ENCODE assay signal across 22 cellular contexts in the genomic region with DNA sequence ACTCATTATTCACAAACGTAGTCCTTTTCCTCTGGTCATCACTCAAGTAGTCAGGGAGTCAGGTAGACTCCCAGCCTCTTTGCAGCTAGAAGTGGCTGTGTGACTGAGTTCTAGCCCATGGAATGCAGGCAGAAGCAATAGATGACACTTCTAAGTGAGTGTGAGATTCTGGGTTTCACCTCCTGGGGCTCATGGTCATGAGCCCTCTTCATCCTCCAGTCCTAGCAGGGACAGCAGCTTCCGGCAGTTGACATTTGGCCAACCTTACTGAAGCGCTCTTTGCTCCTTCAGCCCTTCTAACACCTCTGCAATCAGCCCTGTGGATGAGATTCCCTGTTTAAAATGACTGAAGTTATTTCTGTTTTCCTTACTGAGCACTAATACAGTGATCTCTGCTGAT. TPM values are rescaled to one million over a fixed set of nuclear protein-coding genes. Genes with fewer than 3 reads are reported as not detected.
DNase-seq lines count a peak whose midpoint lies in the region; ATAC-seq, FAIRE-seq and TF ChIP-seq lines count a peak whose summit lies in the region.
"Had no signal": no experiment of that assay in that cellular context is flagged by ENCODE, and none has a peak within 500 bp of the region (broad histone marks: within the 10 kb centered on the region; RNA-seq: fewer than 3 reads in every experiment).

No MANE protein-coding gene starts in this region.

- H3K4me3 ChIP-seq in right atrium auricular region = no peak overlapping the region
- H3K4me3 ChIP-seq in astrocyte (ENCODE audit: insufficient read depth, low read depth, low read length) = no peak overlapping the region
- H3K4me3 ChIP-seq in mesendoderm (ENCODE audit: low read length) = no peak overlapping the region
- H3K4me3 ChIP-seq in naive thymus-derived CD4-positive, alpha-beta T cell (ENCODE audit: low read length) = no peak overlapping the region
- H3K4me3 ChIP-seq: A549, GM23338 had no signal

- no peak overlapping the region for H4K5ac ChIP-seq in mesendoderm (ENCODE audit: low read length)

- POLR2A ChIA-PET in naive thymus-derived CD4-positive, alpha-beta T cell (lab: Charles Lee) = no interaction called here

- no peak overlapping the region for H2AFZ ChIP-seq in astrocyte (ENCODE audit: low read depth, low read length)
- H2AFZ ChIP-seq: GM23338 had no signal

- peaks cover 6% of the 10 kb centered on the region for H3K36me3 Mint-ChIP-seq in astrocyte (ENCODE audit: low read depth, unreplicated experiment)
- H3K36me3 Mint-ChIP-seq in naive thymus-derived CD4-positive, alpha-beta T cell = no peaks in the 10 kb centered on the region
- H3K36me3 Mint-ChIP-seq: CD4-positive, alpha-beta memory T cell had no signal

- H3K27me3 ChIP-seq in right atrium auricular region = no peaks in the 10 kb centered on the region
- no peaks in the 10 kb centered on the region for H3K27me3 ChIP-seq in astrocyte (ENCODE audit: insufficient read depth, low read length)
- H3K27me3 ChIP-seq in mesendoderm (ENCODE audit: insufficient read depth, low read length, poor library complexity) = no peaks in the 10 kb centered on the region
- H3K27me3 ChIP-seq in naive thymus-derived CD4-positive, alpha-beta T cell (ENCODE audit: control insufficient read depth in 2 of 2, insufficient read depth in 2 of 2, low read length in 2 of 2) = no peaks in the 10 kb centered on the region

- H2BK5ac ChIP-seq in mesendoderm (ENCODE audit: low read length) = no peak overlapping the region

- H3K9ac ChIP-seq in astrocyte (ENCODE audit: low read length) = no peak overlapping the region
- no peak overlapping the region for H3K9ac ChIP-seq in mesendoderm (ENCODE audit: low read length)

- no peaks in the 10 kb centered on the region for H3K36me3 ChIP-seq in right atrium auricular region
- H3K36me3 ChIP-seq in astrocyte (ENCODE audit: insufficient read depth, low read length) = peaks cover 4% of the 10 kb centered on the region
- no peaks in the 10 kb centered on the region for H3K36me3 ChIP-seq in mesendoderm (ENCODE audit: control insufficient read depth, insufficient read depth, low read length)
- no peaks in the 10 kb centered on the region for H3K36me3 ChIP-seq in naive thymus-derived CD4-positive, alpha-beta T cell (ENCODE audit: control insufficient read depth in 2 of 3, insufficient read depth in 3 of 3, low read length in 3 of 3)

- intact Hi-C loops in left cardiac atrium (cut with DNase I) = loop anchor here in 1 of 2 donors (10.0 kb wide), 1 partner anchor 656 kb away; no protein-coding TSS in a partner anchor
- intact Hi-C loops in naive thymus-derived CD4-positive, alpha-beta T cell (cut with micrococcal nuclease) = no loop called here

- no peak for TF ChIP-seq POLR2A in GM12891 (IDR thresholded peaks at IDR 0.05; ENCODE audit: low read depth, low read length)

- H3K27ac ChIP-seq in right atrium auricular region (peak overlapping the region in 1 of 2 donors; percentile 40), astrocyte (ENCODE audit: low read depth, low read length) (no peak overlapping the region), mesendoderm (ENCODE audit: low read depth, low read length) (no peak overlapping the region)
- H3K27ac ChIP-seq in naive thymus-derived CD4-positive, alpha-beta T cell (ENCODE audit: low read depth, low read length) = no peak overlapping the region
- H3K27ac ChIP-seq: A549 had no signal

- CTCF ChIA-PET in naive thymus-derived CD4-positive, alpha-beta T cell (lab: Charles Lee) = no interaction called here

- H4K20me1 ChIP-seq in astrocyte (ENCODE audit: insufficient read depth, low read length) = no peaks in the 10 kb centered on the region

- H3K9me3 ChIP-seq in right atrium auricular region (no peaks in the 10 kb centered on the region), astrocyte (ENCODE audit: insufficient read depth, low read depth, low read length) (no peaks in the 10 kb centered on the region)
- no peaks in the 10 kb centered on the region for H3K9me3 ChIP-seq in naive thymus-derived CD4-positive, alpha-beta T cell (ENCODE audit: control insufficient read depth in 2 of 3, low read length in 3 of 3)
- H3K9me3 ChIP-seq: A549 had no signal

- H3K27me3 Mint-ChIP-seq in astrocyte (ENCODE audit: low read depth, unreplicated experiment) = peaks cover 14% of the 10 kb centered on the region
- peaks cover 0 to 33% (median 0%) of the 10 kb centered on the region in 5 donors for H3K27me3 Mint-ChIP-seq in naive thymus-derived CD4-positive, alpha-beta T cell

- peaks cover 18% of the 10 kb centered on the region for H3K4me1 Mint-ChIP-seq in astrocyte (ENCODE audit: low read depth, unreplicated experiment)
- peaks cover 4 to 12% (median 6%) of the 10 kb centered on the region in 7 donors for H3K4me1 Mint-ChIP-seq in naive thymus-derived CD4-positive, alpha-beta T cell
- H3K4me1 Mint-ChIP-seq: CD4-positive, alpha-beta memory T cell had no signal

- no peak overlapping the region for H3K4ac ChIP-seq in mesendoderm (ENCODE audit: low read depth, low read length)

- H3K4me2 ChIP-seq in astrocyte (ENCODE audit: low read length) (no peak overlapping the region), mesendoderm (ENCODE audit: low read length) (no peak overlapping the region)
- H3K4me2 ChIP-seq: A549, GM23338 had no signal

- no peaks in the 10 kb centered on the region for H3K79me1 ChIP-seq in mesendoderm (ENCODE audit: low read length)

- H3K27ac Mint-ChIP-seq in astrocyte (ENCODE audit: unreplicated experiment) = no peak overlapping the region
- peak overlapping the region in 1 of 9 donors; percentile 62 for H3K27ac Mint-ChIP-seq in naive thymus-derived CD4-positive, alpha-beta T cell
- H3K27ac Mint-ChIP-seq: CD4-positive, alpha-beta memory T cell; GM23338; H9; HFFc6 had no signal

- H3K56ac ChIP-seq in mesendoderm (ENCODE audit: low read length) = peak overlapping the region; percentile 25

- H3K18ac ChIP-seq in mesendoderm (ENCODE audit: low read length) = no peak overlapping the region

- no peak overlapping the region for H2BK15ac ChIP-seq in mesendoderm (replicated peaks; ENCODE audit: low read depth)

- peaks cover 0 to 20% of the 10 kb centered on the region in 2 donors for H3K4me1 ChIP-seq in right atrium auricular region
- peaks cover 14% of the 10 kb centered on the region for H3K4me1 ChIP-seq in astrocyte (ENCODE audit: insufficient read depth, low read length)
- peaks cover 24% of the 10 kb centered on the region for H3K4me1 ChIP-seq in mesendoderm (ENCODE audit: control insufficient read depth, low read depth, low read length)
- no peaks in the 10 kb centered on the region for H3K4me1 ChIP-seq in naive thymus-derived CD4-positive, alpha-beta T cell (ENCODE audit: control insufficient read depth in 2 of 2, insufficient read depth in 2 of 2, low read length in 2 of 2)
- H3K4me1 ChIP-seq: A549 had no signal

- no CpG with 5 or more reads among the region's 3 CpGs for WGBS in mesendoderm (ENCODE audit: extremely low coverage, insufficient coverage, low lambda C conversion rate)

- H2BK120ac ChIP-seq in mesendoderm (ENCODE audit: low read depth, low read length) = no peak overlapping the region

- H3K23ac ChIP-seq in mesendoderm (ENCODE audit: low read length) = no peak overlapping the region

- peaks cover 2% of the 10 kb centered on the region for H3K9me3 Mint-ChIP-seq in astrocyte (ENCODE audit: unreplicated experiment)
- H3K9me3 Mint-ChIP-seq in naive thymus-derived CD4-positive, alpha-beta T cell = no peaks in the 10 kb centered on the region
- H3K9me3 Mint-ChIP-seq: HFFc6 had no signal

- DNase-seq in left cardiac atrium = peak; percentile 46
- DNase-seq in right atrium auricular region (ENCODE audit: low spot score) = no peak
- DNase-seq in GM12891 (ENCODE audit: insufficient read length, low spot score) = no peak
- peak; percentile 9 for DNase-seq in astrocyte (ENCODE audit: low read depth)
- DNase-seq in mesendoderm = peak; percentile 86
- DNase-seq in naive thymus-derived CD4-positive, alpha-beta T cell = no peak
- DNase-seq in AML-193 (lab: John Stamatoyannopoulos, UW) = no peak
- DNase-seq: 8988T; ACHN; C1 segment of cervical spinal cord; Calu3; CD4-positive, alpha-beta memory T cell; COR-L47; DMS53; DMS79 treated with DMSO at 0.1 percent for 48 hours; GF-D8; H9; HFFc6 had no signal

- H4K8ac ChIP-seq in mesendoderm (ENCODE audit: low read depth, low read length) = no peak overlapping the region

- no peak overlapping the region for H2AK5ac ChIP-seq in mesendoderm (ENCODE audit: low read length)

- H3K79me2 ChIP-seq in astrocyte (ENCODE audit: insufficient read depth, low read length) (no peaks in the 10 kb centered on the region), mesendoderm (ENCODE audit: control insufficient read depth, insufficient read depth, low read length) (no peaks in the 10 kb centered on the region)

- ATAC-seq in left cardiac atrium = peak; percentile 82 to 95
- no peak for ATAC-seq in naive thymus-derived CD4-positive, alpha-beta T cell
- ATAC-seq: A549, GM23338, HCT116 had no signal

- no peak for TF ChIP-seq CTCF in right atrium auricular region (IDR thresholded peaks at IDR 0.05)
- no peak for TF ChIP-seq CTCF in astrocyte (IDR thresholded peaks at IDR 0.05; ENCODE audit: insufficient read depth, low read depth, low read length)

- H3K4me3 Mint-ChIP-seq in astrocyte (ENCODE audit: unreplicated experiment) = no peak overlapping the region
- no peak overlapping the region for H3K4me3 Mint-ChIP-seq in naive thymus-derived CD4-positive, alpha-beta T cell
- H3K4me3 Mint-ChIP-seq: CD4-positive, alpha-beta memory T cell; GM23338; H9; HFFc6 had no signal

- FAIRE-seq in GM12891 (lab: Jason Lieb, UNC) = peak; percentile 55
- FAIRE-seq in astrocyte (lab: Jason Lieb, UNC) = no peak
- FAIRE-seq: A549 had no signal

TF ChIP-seq in GM12891, 5 proteins besides CTCF, POLR2A, EP300 and RAD21:
- TF ChIP-seq POU2F2 (IDR thresholded peaks at IDR 0.05; ENCODE audit: low read depth, low read length) (no peak), POLR2AphosphoS5 (IDR thresholded peaks at IDR 0.05; ENCODE audit: low read depth, low read length) (no peak), SPI1 (IDR thresholded peaks at IDR 0.05; ENCODE audit: low read depth, low read length) (no peak), TAF1 (IDR thresholded peaks at IDR 0.05; ENCODE audit: low read depth, low read length) (no peak), PAX5 (IDR thresholded peaks at IDR 0.05; ENCODE audit: insufficient read depth, low read length, severe bottlenecking) (no peak)

RNA-seq across cellular contexts. Expression of a gene that starts 21.8 kb away (rescaled TPM):
- under 1 TPM; 0.80 to 0.92 TPM for total RNA-seq in left cardiac atrium
- total RNA-seq in right atrium auricular region = 1 to 10 TPM; 1.1 to 1.9 TPM
- polyA plus RNA-seq in GM12891 (2012; ENCODE audit: low read depth, missing spikeins) = 76.4 TPM
- 4.2 and 4.4 TPM in 2 replicates for total RNA-seq in astrocyte
- 10.7 TPM for polyA plus RNA-seq in mesendoderm (2013, experiment 1 of 2)
- polyA plus RNA-seq in mesendoderm (2013, experiment 2 of 2) = 9.8 TPM
- 1 to 10 TPM in 1 of 5 experiments, under 1 TPM in 4; 0.16 to 1.1 (median 0.83) TPM for total RNA-seq in naive thymus-derived CD4-positive, alpha-beta T cell
- under 1 TPM in 1 of 2 donors, not detected in 1; 0.12 TPM for polyA plus RNA-seq in naive thymus-derived CD4-positive, alpha-beta T cell
- total RNA-seq: CD4-positive, alpha-beta memory T cell; G401 had no signal
- polyA plus RNA-seq: CD4-positive, alpha-beta memory T cell had no signal

Comparison
In these comparisons a context has a peak if more than half of its experiments do, and no peak if none do; other contexts are left out.
1. DNase-seq: peak in left cardiac atrium (single experiment), astrocyte (single experiment) and mesendoderm (single experiment); none in right atrium auricular region (single experiment), GM12891 (single experiment), naive thymus-derived CD4-positive, alpha-beta T cell (0 of 9) and AML-193 (0 of 2).